Comparison of ENCODE assay signal across 27 cellular contexts in the genomic region with DNA sequence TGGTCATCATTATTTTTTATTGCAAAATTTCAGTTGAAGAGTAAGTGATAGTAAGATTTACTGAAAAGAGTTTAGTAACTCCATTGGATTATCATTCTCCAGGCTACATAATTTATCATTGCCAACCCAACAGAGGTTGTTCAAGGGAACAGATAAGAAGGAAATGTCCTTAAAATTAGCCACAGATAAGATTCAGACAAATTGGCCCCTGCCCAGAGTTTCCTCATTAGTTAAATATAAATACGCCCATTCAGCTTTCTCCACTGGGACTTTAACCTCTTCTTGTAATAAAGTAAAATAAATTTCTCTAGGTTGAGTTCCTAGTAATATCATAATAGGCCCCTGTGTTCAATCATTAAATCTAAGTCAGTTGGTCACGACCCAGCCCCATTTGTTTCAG. TPM values are rescaled to one million over a fixed set of nuclear protein-coding genes. Genes with fewer than 3 reads are reported as not detected.
"Had no signal": no experiment of that assay in that cellular context is flagged by ENCODE, and none has a peak within 500 bp of the region (broad histone marks: within the 10 kb centered on the region; RNA-seq: fewer than 3 reads in every experiment).

No MANE protein-coding gene starts in this region.

- H3K4me3 ChIP-seq: colonic mucosa, gastrocnemius medialis, lower lobe of right lung, neural progenitor cell, psoas muscle, skin epidermis, suprapubic skin, transverse colon, upper lobe of right lung, uterus had no signal

- H3K4me1 ChIP-seq: colonic mucosa, gastrocnemius medialis, lower lobe of right lung, neural progenitor cell, psoas muscle, suprapubic skin, upper lobe of right lung, uterus had no signal

- H3K27me3 ChIP-seq: colonic mucosa, gastrocnemius medialis, suprapubic skin, transverse colon, upper lobe of right lung, uterus had no signal

- ATAC-seq: esophagus mucosa; gastrocnemius medialis; lower lobe of right lung; natural killer cell treated with Interleukin-12 subunit alpha and Interleukin-12 subunit beta and Interleukin-15 and Interleukin-18, amount 100 ng/mL, for 72 hours; psoas muscle; stimulated activated naive CD8-positive, alpha-beta T cell treated with anti-CD3 and anti-CD28 coated beads, Interleukin-15, amount 100 ng/mL, for 72 hours; upper lobe of right lung had no signal

- H3K27ac ChIP-seq: colonic mucosa, epithelial cell of prostate, gastrocnemius medialis, lower lobe of right lung, neural progenitor cell, psoas muscle, skin epidermis, suprapubic skin, transverse colon, upper lobe of right lung, uterus had no signal

- H3K36me3 ChIP-seq: colonic mucosa, gastrocnemius medialis, lower lobe of right lung, neural progenitor cell, suprapubic skin, transverse colon, upper lobe of right lung, uterus had no signal

- DNase-seq: colonic mucosa; effector CD8-positive, alpha-beta T cell; endodermal cell; foreskin fibroblast; gastrocnemius medialis; head of caudate nucleus; lower lobe of right lung; naive B cell; posterior cingulate gyrus; psoas muscle; right cardiac atrium; stimulated activated CD4-positive, alpha-beta T cell treated with anti-CD3 and anti-CD28 coated beads, Interleukin-15, amount 100 ng/mL, for 24 hours; stimulated activated CD4-positive, alpha-beta T cell treated with anti-CD3 and anti-CD28 coated beads, Interleukin-2, amount 100 ng/mL, for 48 hours; stimulated activated naive CD4-positive, alpha-beta T cell; stimulated activated naive CD8-positive, alpha-beta T cell treated with anti-CD3 and anti-CD28 coated beads, Interleukin-15, amount 100 ng/mL, for 72 hours; transverse colon; upper lobe of right lung; uterus had no signal

- H3K9me3 ChIP-seq: colonic mucosa, gastrocnemius medialis, lower lobe of right lung, psoas muscle, suprapubic skin, transverse colon, upper lobe of right lung, uterus had no signal

- H2AFZ ChIP-seq: neural progenitor cell had no signal

- H3K4me2 ChIP-seq: neural progenitor cell had no signal

RNA-seq across cellular contexts. Expression of gene PHYHIPL, which starts 27.7 kb away (rescaled TPM):
- total RNA-seq: esophagus mucosa; glomerular endothelial cell; lower lobe of right lung; mesenteric fat pad; natural killer cell treated with Interleukin-12 subunit alpha and Interleukin-12 subunit beta and Interleukin-15 and Interleukin-18, amount 100 ng/mL, for 72 hours; osteocyte; upper lobe of right lung had no signal
